Comparison of ENCODE assay signal across 18 cellular contexts in genomic region chr16:21566891-21567414, GRCh38. TPM values are rescaled to one million over a fixed set of nuclear protein-coding genes. Genes with fewer than 3 reads are reported as not detected.
A peak's percentile ranks its signal among the peaks of the same experiment; 100 is the strongest.
DNase-seq lines count a peak whose midpoint lies in the region; ATAC-seq, FAIRE-seq and TF ChIP-seq lines count a peak whose summit lies in the region.
"Had no signal": no experiment of that assay in that cellular context is flagged by ENCODE, and none has a peak within 500 bp of the region (broad histone marks: within the 10 kb centered on the region; RNA-seq: fewer than 3 reads in every experiment).

No MANE protein-coding gene starts in this region.

- BruUV-seq in K562 (replicated peaks; lab: Mats Ljungman, UMichigan) = no TSS peak

- H3K27me3 ChIP-seq in K562 (ENCODE audit: control insufficient read depth in 2 of 2, insufficient read depth in 2 of 2, low read length in 2 of 2) = peaks cover 7 to 15% of the 10 kb centered on the region in 2 experiments; a peak in 4 of 5 replicates
- H3K27me3 ChIP-seq in sigmoid colon = no peaks in the 10 kb centered on the region
- peaks cover 5% of the 10 kb centered on the region for H3K27me3 ChIP-seq in upper lobe of right lung
- H3K27me3 ChIP-seq: BE2C had no signal

- TF ChIP-seq EP300 in K562 (IDR thresholded peaks at IDR 0.05; ENCODE audit: low read length) (no peak), sigmoid colon (IDR thresholded peaks at IDR 0.05) (no peak)

- CTCF ChIA-PET in K562 (lab: Yijun Ruan, JAX; ENCODE audit: low intra/inter-chr PET ratio) = interaction anchor here (0.6 kb wide), 1 partner anchor 249 kb away, joined by 3 read pairs; no protein-coding TSS in a partner anchor

- H2AFZ ChIP-seq in K562 (ENCODE audit: low read depth, low read length) = no peak overlapping the region
- H2AFZ ChIP-seq: GM23248 had no signal

- ATAC-seq in K562 (peak; percentile 56), upper lobe of right lung (peak; percentile 17), GM21360 (IDR thresholded peaks at IDR 0.05; ENCODE audit: unreplicated experiment) (no peak), HG03280 (IDR thresholded peaks at IDR 0.05; ENCODE audit: unreplicated experiment) (no peak)

- H3K79me2 ChIP-seq in K562 (ENCODE audit: control insufficient read depth, insufficient read depth, low read length) = no peaks in the 10 kb centered on the region

- in situ Hi-C loops in K562 (cut with MboI) = loop anchor here (25.0 kb wide), 1 partner anchor 255 kb away; no protein-coding TSS in a partner anchor

- intact Hi-C loops in K562 (cut with micrococcal nuclease) (no loop called here), sigmoid colon (cut with DNase I) (no loop called here), upper lobe of right lung (cut with DNase I) (loop anchor here (5.0 kb wide), 1 partner anchor 1125 kb away; no protein-coding TSS in a partner anchor)

- H3K4me3 ChIP-seq in K562 = no peak overlapping the region
- H3K4me3 ChIP-seq in sigmoid colon = no peak overlapping the region
- H3K4me3 ChIP-seq in upper lobe of right lung = no peak overlapping the region
- H3K4me3 ChIP-seq: GM23248 had no signal

- POLR2A ChIA-PET in K562 (lab: Yijun Ruan, JAX) = interaction anchor here (0.6 to 1.5 kb wide), 3 partner anchors 9 to 1067 kb away, joined by 3 to 4 read pairs (median 3); no protein-coding TSS in a partner anchor

- no peak for TF ChIP-seq POLR2A in K562 (conservative IDR thresholded peaks at IDR 0.05)
- TF ChIP-seq POLR2A in sigmoid colon (IDR thresholded peaks at IDR 0.05) = no peak

- H3K9me1 ChIP-seq in K562 (ENCODE audit: control insufficient read depth, insufficient read depth, low read length) = peaks cover 4% of the 10 kb centered on the region

- peak; percentile 36 for DNase-seq in activated effector memory CD4-positive, alpha-beta T cell treated with anti-CD3 and anti-CD28 coated beads, Interleukin-2, amount 50 U/mL, for 16 hours
- no peak for DNase-seq in activated effector memory CD4-positive, alpha-beta T cell treated with Interleukin-2 at 50 U/mL for 16 hours
- DNase-seq in K562 (ENCODE audit: extremely low read depth in 1 of 4, low spot score in 3 of 4) (no peak), sigmoid colon (peak; percentile 60), upper lobe of right lung (no peak)
- DNase-seq: BE2C; Caco-2; CD4-positive, alpha-beta T cell; GM23248; HCEC 1CT; NCI-H1417; NCI-H187 treated with DMSO at 0.1 percent for 48 hours; NCI-H226; NCI-H524 had no signal

- H3K27ac ChIP-seq in K562 (ENCODE audit: extremely low read depth, low read depth, low read length) (no peak overlapping the region), sigmoid colon (no peak overlapping the region), upper lobe of right lung (no peak overlapping the region)
- H3K27ac ChIP-seq: GM23248 had no signal

- H3K9me3 ChIP-seq in K562 (replicated peaks; ENCODE audit: control insufficient read depth, insufficient read depth, low read depth, low read length) (no peaks in the 10 kb centered on the region), sigmoid colon (no peaks in the 10 kb centered on the region), upper lobe of right lung (no peaks in the 10 kb centered on the region)
- H3K9me3 ChIP-seq: BE2C had no signal

- FAIRE-seq in K562 (lab: Jason Lieb, UNC) = no peak
- FAIRE-seq: A204.1, G401.6 had no signal

- H3K4me1 ChIP-seq in K562 (replicated peaks in 1 of 2; ENCODE audit: control insufficient read depth in 2 of 2, insufficient read depth in 2 of 2, low read length in 2 of 2) (no peaks in the 10 kb centered on the region), sigmoid colon (peaks cover 0 to 8% (median 2%) of the 10 kb centered on the region in 4 donors), upper lobe of right lung (peaks cover 9% of the 10 kb centered on the region)
- H3K4me1 ChIP-seq: Caco-2 had no signal

- no peak overlapping the region for H3K4me2 ChIP-seq in K562 (ENCODE audit: insufficient read depth, low read length)

- no peak for TF ChIP-seq RAD21 in K562 (CRISPR knock-in tag; conservative IDR thresholded peaks at IDR 0.05 in 1 of 2, IDR thresholded peaks at IDR 0.05 in 1 of 2)

- TF ChIP-seq CTCF in K562 (IDR thresholded peaks at IDR 0.05 in 2 of 3, conservative IDR thresholded peaks at IDR 0.05 in 1 of 3; ENCODE audit: insufficient read depth in 2 of 3, low read depth in 1 of 3, low read length in 3 of 3) (no peak), sigmoid colon (IDR thresholded peaks at IDR 0.05) (no peak), upper lobe of right lung (IDR thresholded peaks at IDR 0.05) (no peak)

- WGBS in K562 (ENCODE audit: insufficient coverage, low coverage, missing lambda C conversion rate) = 5% methylated on average over 4 of the region's 4 CpGs
- WGBS in sigmoid colon, 2 donors = 85 to 88% methylated on average over 4 of the region's 4 CpGs

- H3K36me3 ChIP-seq in K562 (ENCODE audit: control insufficient read depth, insufficient read depth, low read length) (no peaks in the 10 kb centered on the region), sigmoid colon (no peaks in the 10 kb centered on the region), upper lobe of right lung (no peaks in the 10 kb centered on the region)
- H3K36me3 ChIP-seq: BE2C had no signal

- H4K20me1 ChIP-seq in K562 (replicated peaks; ENCODE audit: control insufficient read depth, insufficient read depth, low read length) = no peaks in the 10 kb centered on the region; the same call in 1 of the 2 replicates

- no peak overlapping the region for H3K9ac ChIP-seq in K562 (ENCODE audit: insufficient read depth in 1 of 2, low read depth in 2 of 2, low read length in 2 of 2)
- H3K9ac ChIP-seq: GM23248 had no signal

TF ChIP-seq in K562, 482 proteins besides CTCF, POLR2A, EP300 and RAD21:
- TF ChIP-seq MAFK (IDR thresholded peaks at IDR 0.05; ENCODE audit: low read length) (no peak), MEIS2 (IDR thresholded peaks at IDR 0.05; ENCODE audit: partially characterized antibody) (peak; percentile 17), NR2C2 (CRISPR knock-in tag; IDR thresholded peaks at IDR 0.05) (0 out of 2 replicates have a peak, but pooled peaks have one; percentile 19), NR2C2 (tag; IDR thresholded peaks at IDR 0.05) (no peak), ESRRA (IDR thresholded peaks at IDR 0.05; ENCODE audit: borderline replicate concordance, low read depth) (0 out of 2 replicates have a peak, but pooled peaks have one; percentile 10), KDM1A (IDR thresholded peaks at IDR 0.05) (0 out of 4 replicates have a peak, but pooled peaks of 1 of the 2 experiments have one; percentile 14)
- TF ChIP-seq, protein P1, sequence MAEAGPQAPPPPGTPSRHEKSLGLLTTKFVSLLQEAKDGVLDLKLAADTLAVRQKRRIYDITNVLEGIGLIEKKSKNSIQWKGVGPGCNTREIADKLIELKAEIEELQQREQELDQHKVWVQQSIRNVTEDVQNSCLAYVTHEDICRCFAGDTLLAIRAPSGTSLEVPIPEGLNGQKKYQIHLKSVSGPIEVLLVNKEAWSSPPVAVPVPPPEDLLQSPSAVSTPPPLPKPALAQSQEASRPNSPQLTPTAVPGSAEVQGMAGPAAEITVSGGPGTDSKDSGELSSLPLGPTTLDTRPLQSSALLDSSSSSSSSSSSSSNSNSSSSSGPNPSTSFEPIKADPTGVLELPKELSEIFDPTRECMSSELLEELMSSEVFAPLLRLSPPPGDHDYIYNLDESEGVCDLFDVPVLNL (CRISPR knock-in tag; IDR thresholded peaks at IDR 0.05; ENCODE audit: low read depth) = 0 out of 2 replicates have a peak, but pooled peaks have one; percentile 7

RNA-seq across cellular contexts. Expression of gene METTL9, which starts 32.4 kb away (rescaled TPM):
- total RNA-seq in K562 (2011; cell fraction: chromatin; rRNA removed; ENCODE audit: low replicate concordance) = 42.0 and 73.0 TPM in 2 replicates
- 27.7 and 29.2 TPM in 2 replicates for total RNA-seq in K562 (2011; cell fraction: nucleolus; rRNA removed)
- 44.9 and 62.3 TPM in 2 replicates for total RNA-seq in K562 (2011; cell fraction: nucleoplasm; rRNA removed)
- total RNA-seq in K562 (2014; rRNA removed) (69.1 and 74.8 TPM in 2 replicates), K562 (2014; rRNA removed; fragmentation: Illumina TruSeq; extraction: Trizol) (81.2 and 105 TPM in 2 replicates), K562 (2015; rRNA removed; fragmentation: Illumina TruSeq; extraction: Trizol) (80.9 and 82.2 TPM in 2 replicates), K562 (2021) (65.8 and 66.1 TPM in 2 replicates), sigmoid colon (100 to 1,000 TPM; 108 to 155 (median 122) TPM), upper lobe of right lung (84.0 TPM)
- polyA plus RNA-seq in K562 (2011; rRNA removed) (85.0 and 107 TPM in 2 replicates), K562 (2014; fragmentation: Illumina TruSeq; extraction: Trizol) (67.6 and 79.1 TPM in 2 replicates), K562 (2014; fragmentation: Nextera tagmentation; extraction: Ambion mirVana) (10 to 100 TPM; 12.2 to 16.3 TPM), K562 (2014; rRNA removed) (70.8 and 86.0 TPM in 2 replicates), sigmoid colon (10 to 100 TPM; 56.0 to 84.7 (median 82.8) TPM)
- polyA plus RNA-seq in K562 (2011; cell fraction: cytosol; rRNA removed) = 27.8 and 39.5 TPM in 2 replicates
- 9.7 and 27.7 TPM in 2 replicates for polyA plus RNA-seq in K562 (2011; cell fraction: nucleus; rRNA removed)
- 58.8 and 97.2 TPM in 2 replicates for polyA plus RNA-seq in K562 (2012)
- polyA minus RNA-seq in K562 (2011; rRNA and poly(A)+ RNA removed) = 39.8 and 63.4 TPM in 2 replicates
- 24.4 and 27.4 TPM in 2 replicates for polyA minus RNA-seq in K562 (2011; cell fraction: cytosol; rRNA and poly(A)+ RNA removed)
- 16.8 and 24.0 TPM in 2 replicates for polyA minus RNA-seq in K562 (2011; cell fraction: nucleus; rRNA and poly(A)+ RNA removed)

Comparison
In these comparisons a context has a peak if more than half of its experiments do, and no peak if none do; other contexts are left out.
1. DNase-seq: peak in activated effector memory CD4-positive, alpha-beta T cell treated with anti-CD3 and anti-CD28 coated beads, Interleukin-2, amount 50 U/mL, for 16 hours (single experiment) and sigmoid colon (single experiment); none in activated effector memory CD4-positive, alpha-beta T cell treated with Interleukin-2 at 50 U/mL for 16 hours (single experiment), K562 (0 of 4) and upper lobe of right lung (single experiment).
2. ATAC-seq: peak in K562 (single experiment) and upper lobe of right lung (single experiment); none in GM21360 (single experiment) and HG03280 (single experiment).